ENCODE assay signal across 9 cellular contexts in the genomic region with DNA sequence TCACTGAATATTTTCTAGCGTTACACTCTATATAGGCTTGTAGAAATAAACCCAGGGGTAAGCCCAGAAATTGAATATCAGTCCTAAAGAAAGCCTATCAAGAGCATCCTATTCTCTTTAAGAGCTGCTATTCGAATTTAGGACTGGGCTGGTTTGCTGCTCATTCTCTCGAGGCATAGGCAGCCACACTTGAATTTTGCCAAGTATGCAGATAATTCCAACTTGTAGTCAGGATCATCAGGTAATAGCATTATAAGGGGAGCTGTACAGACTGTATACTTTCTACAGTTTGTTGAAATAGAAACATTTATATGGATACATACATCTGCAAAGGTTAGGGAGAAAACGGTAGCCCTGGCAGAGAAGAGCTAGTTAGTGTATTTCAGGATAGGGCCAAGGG. TPM values are rescaled to one million over a fixed set of nuclear protein-coding genes. Genes with fewer than 3 reads are reported as not detected.
DNase-seq lines count a peak whose midpoint lies in the region; ATAC-seq, FAIRE-seq and TF ChIP-seq lines count a peak whose summit lies in the region.
"Had no signal": no experiment of that assay in that cellular context is flagged by ENCODE, and none has a peak within 500 bp of the region (broad histone marks: within the 10 kb centered on the region; RNA-seq: fewer than 3 reads in every experiment).

No MANE protein-coding gene starts in this region.

- H3K9me3 ChIP-seq in KOPT-K1 (ENCODE audit: insufficient read depth, low read length, poor library complexity, severe bottlenecking) (no peaks in the 10 kb centered on the region), K562 (replicated peaks; ENCODE audit: control insufficient read depth, insufficient read depth, low read depth, low read length) (no peaks in the 10 kb centered on the region), neural cell (ENCODE audit: low read length) (no peaks in the 10 kb centered on the region), left lung (no peaks in the 10 kb centered on the region)

- peaks cover 14% of the 10 kb centered on the region for H3K4me1 Mint-ChIP-seq in Calu3 (ENCODE audit: low read depth, unreplicated experiment)

- no peak for TF ChIP-seq CTCF in Calu3 (IDR thresholded peaks at IDR 0.05; ENCODE audit: unreplicated experiment)
- no peak for TF ChIP-seq CTCF in K562 (IDR thresholded peaks at IDR 0.05 in 2 of 3, conservative IDR thresholded peaks at IDR 0.05 in 1 of 3; ENCODE audit: insufficient read depth in 2 of 3, low read depth in 1 of 3, low read length in 3 of 3)
- TF ChIP-seq CTCF in neural cell (IDR thresholded peaks at IDR 0.05; ENCODE audit: poor library complexity, severe bottlenecking) = no peak
- TF ChIP-seq CTCF in left lung (IDR thresholded peaks at IDR 0.05) = no peak

- no peak for FAIRE-seq in K562 (lab: Jason Lieb, UNC)

- 81% methylated on average over 4 of the region's 4 CpGs for WGBS in K562 (ENCODE audit: insufficient coverage, low coverage, missing lambda C conversion rate)

- H3F3A ChIP-seq in neural cell (ENCODE audit: insufficient read depth, low read length, poor library complexity, severe bottlenecking) = peaks cover 6% of the 10 kb centered on the region

- ATAC-seq in K562 (no peak), left lung (no peak)

- H3K79me2 ChIP-seq in K562 (ENCODE audit: control insufficient read depth, insufficient read depth, low read length) (peaks cover 86% of the 10 kb centered on the region), neural cell (replicated peaks; ENCODE audit: insufficient read depth, low read length) (peaks cover 59% of the 10 kb centered on the region)

- H3K27me3 ChIP-seq in K562 (ENCODE audit: control insufficient read depth in 2 of 2, insufficient read depth in 2 of 2, low read length in 2 of 2) (no peaks in the 10 kb centered on the region), neural cell (ENCODE audit: insufficient read depth, low read depth, low read length) (no peaks in the 10 kb centered on the region), left lung (no peaks in the 10 kb centered on the region)

- H3K4me3 Mint-ChIP-seq in Calu3 (ENCODE audit: low read depth, unreplicated experiment) = peak overlapping the region; percentile 86

- POLR2A ChIA-PET in K562 (lab: Yijun Ruan, JAX) = interaction anchor here (1.0 to 1.2 kb wide), 2 partner anchors 14 to 20 kb away, joined by 4 to 6 read pairs; no protein-coding TSS in a partner anchor

- H3K9me3 Mint-ChIP-seq in Calu3 (ENCODE audit: low read depth, unreplicated experiment) = no peaks in the 10 kb centered on the region

- DNase-seq in Calu3 (no peak), K562 (ENCODE audit: extremely low read depth in 1 of 4, low spot score in 3 of 4) (no peak), left lung (no peak), DMS 273 (lab: John Stamatoyannopoulos, UW; ENCODE audit: unreplicated experiment) (no peak), NCI-H226 (no peak)
- DNase-seq: kidney glomerular epithelial cell, NCI-H2171 treated with DMSO at 0.1 percent for 48 hours had no signal

- in situ Hi-C loops in K562 (cut with MboI) = no loop called here

- H3K27me3 Mint-ChIP-seq in Calu3 (ENCODE audit: unreplicated experiment) = no peaks in the 10 kb centered on the region

- no TSS peak for BruUV-seq in Calu3 (replicated peaks; lab: Mats Ljungman, UMichigan)
- no TSS peak for BruUV-seq in K562 (replicated peaks; lab: Mats Ljungman, UMichigan)

- CTCF ChIA-PET in Calu3 (lab: Charles Lee) (no interaction called here), K562 (lab: Yijun Ruan, JAX; ENCODE audit: low intra/inter-chr PET ratio) (no interaction called here)

- H3K36me3 ChIP-seq in KOPT-K1 (ENCODE audit: insufficient read depth, low read length) (peaks cover 39% of the 10 kb centered on the region; the same call in 1 of the 2 replicates), K562 (ENCODE audit: control insufficient read depth, insufficient read depth, low read length) (peaks cover 48% of the 10 kb centered on the region), neural cell (ENCODE audit: insufficient read depth, low read length) (no peaks in the 10 kb centered on the region), left lung (peaks cover 0 to 4% of the 10 kb centered on the region in 2 donors)

- H3K27ac ChIP-seq in KOPT-K1 (ENCODE audit: low read depth, low read length, poor library complexity, severe bottlenecking) = peak overlapping the region; percentile 93
- peak overlapping the region; percentile 6; the same call in 1 of the 3 replicates for H3K27ac ChIP-seq in K562 (ENCODE audit: extremely low read depth, low read depth, low read length)
- H3K27ac ChIP-seq in neural cell (ENCODE audit: low read length) = no peak overlapping the region
- peak overlapping the region in 1 of 2 donors; percentile 100 for H3K27ac ChIP-seq in left lung

- peak overlapping the region; percentile 95 for H3K27ac Mint-ChIP-seq in Calu3 (ENCODE audit: unreplicated experiment)

- H3K9ac ChIP-seq in K562 (ENCODE audit: insufficient read depth in 1 of 2, low read depth in 2 of 2, low read length in 2 of 2) (peak overlapping the region in 1 of 2 experiments; percentile 70; a peak in 3 of 4 replicates), neural cell (ENCODE audit: low read length) (no peak overlapping the region)

- TF ChIP-seq RAD21 in K562 (CRISPR knock-in tag; conservative IDR thresholded peaks at IDR 0.05 in 1 of 2, IDR thresholded peaks at IDR 0.05 in 1 of 2) = no peak
- no peak for TF ChIP-seq RAD21 in neural cell (conservative IDR thresholded peaks at IDR 0.05)

- H2AFZ ChIP-seq in K562 (ENCODE audit: low read depth, low read length) = no peak overlapping the region
- no peak overlapping the region for H2AFZ ChIP-seq in neural cell (ENCODE audit: low read depth, low read length)

- no peak for TF ChIP-seq POLR2A in K562 (conservative IDR thresholded peaks at IDR 0.05)

- H3K36me3 Mint-ChIP-seq in Calu3 (ENCODE audit: insufficient read depth, unreplicated experiment) = peaks cover 46% of the 10 kb centered on the region

- intact Hi-C loops in Calu3 (cut with micrococcal nuclease; ENCODE audit: unreplicated experiment) (no loop called here), K562 (cut with micrococcal nuclease) (loop anchor here (5.0 kb wide), 2 partner anchors 1589 to 1609 kb away; a partner anchor contains a TSS), left lung (cut with DNase I) (no loop called here)

- H3K4me2 ChIP-seq in K562 (ENCODE audit: insufficient read depth, low read length) = no peak overlapping the region
- peak overlapping the region; percentile 86 for H3K4me2 ChIP-seq in neural cell (ENCODE audit: low read length)

- H3K9me1 ChIP-seq in K562 (ENCODE audit: control insufficient read depth, insufficient read depth, low read length) = no peaks in the 10 kb centered on the region

- no peak for TF ChIP-seq EP300 in K562 (IDR thresholded peaks at IDR 0.05; ENCODE audit: low read length)
- no peak for TF ChIP-seq EP300 in neural cell (conservative IDR thresholded peaks at IDR 0.05; ENCODE audit: poor library complexity, severe bottlenecking)

- peaks cover 15% of the 10 kb centered on the region; the same call in 1 of the 2 replicates for H4K20me1 ChIP-seq in K562 (replicated peaks; ENCODE audit: control insufficient read depth, insufficient read depth, low read length)
- peaks cover 24% of the 10 kb centered on the region for H4K20me1 ChIP-seq in neural cell (ENCODE audit: insufficient read depth)

- H3K9me2 ChIP-seq in neural cell (ENCODE audit: insufficient read depth, low read length) = no peaks in the 10 kb centered on the region

- H3K4me3 ChIP-seq in K562 (no peak overlapping the region; the same call in 1 of the 2 replicates), neural cell (ENCODE audit: low read length) (peak overlapping the region; percentile 95), left lung (no peak overlapping the region)

- H3K4me1 ChIP-seq in K562 (replicated peaks in 1 of 2; ENCODE audit: control insufficient read depth in 2 of 2, insufficient read depth in 2 of 2, low read length in 2 of 2) = peaks cover 10 to 22% of the 10 kb centered on the region in 2 experiments; a peak in 4 of 5 replicates
- H3K4me1 ChIP-seq in left lung = peaks cover 18 to 56% of the 10 kb centered on the region in 2 donors

RNA-seq across cellular contexts. Expression of a gene that starts 2.1 kb away (rescaled TPM):
- total RNA-seq in Calu3 (2022) = 15.2 and 15.7 TPM in 2 replicates
- 5.8 and 7.3 TPM in 2 replicates for total RNA-seq in K562 (2011; cell fraction: chromatin; rRNA removed; ENCODE audit: low replicate concordance)
- 2.9 and 3.5 TPM in 2 replicates for total RNA-seq in K562 (2011; cell fraction: nucleolus; rRNA removed)
- total RNA-seq in K562 (2011; cell fraction: nucleoplasm; rRNA removed) = 4.9 and 6.0 TPM in 2 replicates
- total RNA-seq in K562 (2014; rRNA removed) = 13.3 and 17.3 TPM in 2 replicates
- total RNA-seq in K562 (2014; rRNA removed; fragmentation: Illumina TruSeq; extraction: Trizol) = 17.0 and 18.9 TPM in 2 replicates
- 21.8 and 23.3 TPM in 2 replicates for total RNA-seq in K562 (2015; rRNA removed; fragmentation: Illumina TruSeq; extraction: Trizol)
- 15.2 and 16.4 TPM in 2 replicates for total RNA-seq in K562 (2021)
- 12.7 and 17.2 TPM in 2 replicates for polyA plus RNA-seq in K562 (2011; rRNA removed)
- 12.9 and 17.2 TPM in 2 replicates for polyA plus RNA-seq in K562 (2011; cell fraction: cytosol; rRNA removed)
- polyA plus RNA-seq in K562 (2011; cell fraction: nucleus; rRNA removed) = 6.1 and 6.8 TPM in 2 replicates
- 12.4 and 14.8 TPM in 2 replicates for polyA plus RNA-seq in K562 (2012)
- 20.8 and 26.2 TPM in 2 replicates for polyA plus RNA-seq in K562 (2014; fragmentation: Illumina TruSeq; extraction: Trizol)
- polyA plus RNA-seq in K562 (2014; fragmentation: Nextera tagmentation; extraction: Ambion mirVana) = 1 to 10 TPM; 5.1 to 6.0 TPM
- polyA plus RNA-seq in K562 (2014; rRNA removed) = 14.5 and 18.1 TPM in 2 replicates
- 18.4 and 28.1 TPM in 2 replicates for polyA minus RNA-seq in K562 (2011; rRNA and poly(A)+ RNA removed)
- polyA minus RNA-seq in K562 (2011; cell fraction: cytosol; rRNA and poly(A)+ RNA removed) = 5.6 and 9.1 TPM in 2 replicates
- 2.6 and 3.8 TPM in 2 replicates for polyA minus RNA-seq in K562 (2011; cell fraction: nucleus; rRNA and poly(A)+ RNA removed)
- polyA plus RNA-seq in neural cell = 8.9 and 10.3 TPM in 2 replicates
- polyA minus RNA-seq in neural cell = 11.0 and 12.5 TPM in 2 replicates
- 10 to 100 TPM; 10.7 to 13.7 TPM for total RNA-seq in left lung

RNA-seq across cellular contexts. Expression of a gene that starts 58.5 kb away (rescaled TPM):
- 13.2 and 15.5 TPM in 2 replicates for total RNA-seq in Calu3 (2022)
- 40.6 and 86.4 TPM in 2 replicates for total RNA-seq in K562 (2011; cell fraction: chromatin; rRNA removed; ENCODE audit: low replicate concordance)
- 24.5 and 31.5 TPM in 2 replicates for total RNA-seq in K562 (2011; cell fraction: nucleolus; rRNA removed)
- 40.5 and 43.6 TPM in 2 replicates for total RNA-seq in K562 (2011; cell fraction: nucleoplasm; rRNA removed)
- total RNA-seq in K562 (2014; rRNA removed) = 27.8 and 29.6 TPM in 2 replicates
- 47.8 and 51.5 TPM in 2 replicates for total RNA-seq in K562 (2014; rRNA removed; fragmentation: Illumina TruSeq; extraction: Trizol)
- total RNA-seq in K562 (2015; rRNA removed; fragmentation: Illumina TruSeq; extraction: Trizol) = 42.9 and 45.2 TPM in 2 replicates
- 25.2 and 26.9 TPM in 2 replicates for total RNA-seq in K562 (2021)
- polyA plus RNA-seq in K562 (2011; rRNA removed) = 26.7 and 33.3 TPM in 2 replicates
- polyA plus RNA-seq in K562 (2011; cell fraction: cytosol; rRNA removed) = 8.1 and 14.3 TPM in 2 replicates
- 8.1 and 8.3 TPM in 2 replicates for polyA plus RNA-seq in K562 (2011; cell fraction: nucleus; rRNA removed)
- polyA plus RNA-seq in K562 (2012) = 25.7 and 41.6 TPM in 2 replicates
- 37.2 and 42.6 TPM in 2 replicates for polyA plus RNA-seq in K562 (2014; fragmentation: Illumina TruSeq; extraction: Trizol)
- 10 to 100 TPM; 36.2 to 38.4 TPM for polyA plus RNA-seq in K562 (2014; fragmentation: Nextera tagmentation; extraction: Ambion mirVana)
- polyA plus RNA-seq in K562 (2014; rRNA removed) = 32.2 and 35.1 TPM in 2 replicates
- 50.2 and 53.2 TPM in 2 replicates for polyA minus RNA-seq in K562 (2011; rRNA and poly(A)+ RNA removed)
- polyA minus RNA-seq in K562 (2011; cell fraction: cytosol; rRNA and poly(A)+ RNA removed) = 13.4 and 19.6 TPM in 2 replicates
- 23.3 and 31.4 TPM in 2 replicates for polyA minus RNA-seq in K562 (2011; cell fraction: nucleus; rRNA and poly(A)+ RNA removed)
- polyA plus RNA-seq in neural cell = 33.3 and 35.3 TPM in 2 replicates
- 54.0 and 55.9 TPM in 2 replicates for polyA minus RNA-seq in neural cell
- 10 to 100 TPM; 16.0 to 17.4 TPM for total RNA-seq in left lung
